Comparison of ENCODE assay signal across 8 cellular contexts in genomic region chr7:98284335-98285036, GRCh38. TPM values are rescaled to one million over a fixed set of nuclear protein-coding genes. Genes with fewer than 3 reads are reported as not detected.
DNase-seq lines count a peak whose midpoint lies in the region; ATAC-seq and TF ChIP-seq lines count a peak whose summit lies in the region.

No MANE protein-coding gene starts in this region.

- H3K9me3 ChIP-seq in DND-41 (ENCODE audit: insufficient read depth, low read length, severe bottlenecking): no peaks in the 10 kb centered on the region
- H3K9me3 ChIP-seq in esophagus muscularis mucosa: no peaks in the 10 kb centered on the region

- WGBS in esophagus muscularis mucosa: 44% methylated on average over 7 of the region's 20 CpGs

- CTCF ChIA-PET in RWPE1 (lab: Yijun Ruan, JAX): interaction anchor here (0.6 to 1.8 kb wide), 2 partner anchors 48 to 117 kb away, joined by 3 to 7 read pairs; partner anchors contain the start of gene BAIAP2L1

- H2AFZ ChIP-seq in DND-41 (ENCODE audit: low read depth, low read length): no peak overlapping the region

- peaks cover 75% of the 10 kb centered on the region for H3K79me2 ChIP-seq in DND-41 (ENCODE audit: insufficient read depth, low read length)

- H3K27ac ChIP-seq in DND-41 (ENCODE audit: low read length) (no peak overlapping the region), RWPE1 (peak overlapping the region; percentile 97), esophagus muscularis mucosa (replicated peaks in 1 of 4) (peak overlapping the region; percentile 93 to 97 (median 96))

- H3K4me1 ChIP-seq in DND-41 (ENCODE audit: insufficient read depth, low read length) (peaks cover 41% of the 10 kb centered on the region), esophagus muscularis mucosa (peaks cover 68 to 84% (median 82%) of the 10 kb centered on the region in 4 donors)

- no peaks in the 10 kb centered on the region for H3K27me3 ChIP-seq in DND-41 (ENCODE audit: insufficient read depth, low read length, poor library complexity)
- H3K27me3 ChIP-seq in esophagus muscularis mucosa: no peaks in the 10 kb centered on the region

- POLR2A ChIA-PET in RWPE1 (lab: Yijun Ruan, JAX; ENCODE audit: low non-redundant PET): no interaction called here

- peak overlapping the region; percentile 83 for H3K9ac ChIP-seq in DND-41 (ENCODE audit: low read depth, low read length)

- H4K20me1 ChIP-seq in DND-41 (ENCODE audit: insufficient read depth, low read length): peaks cover 71% of the 10 kb centered on the region

- intact Hi-C loops in esophagus muscularis mucosa (cut with DNase I): loop anchor here (5.0 kb wide), 1 partner anchor 37 kb away; no protein-coding TSS in a partner anchor

- TF ChIP-seq EP300 in esophagus muscularis mucosa (IDR thresholded peaks at IDR 0.05): no peak

- TF ChIP-seq CTCF in DND-41 (IDR thresholded peaks at IDR 0.05; ENCODE audit: borderline replicate concordance, extremely low read depth, low read length, poor library complexity, severe bottlenecking) (no peak), RWPE1 (conservative IDR thresholded peaks at IDR 0.05; ENCODE audit: low read depth) (no peak), esophagus muscularis mucosa (IDR thresholded peaks at IDR 0.05) (no peak)

- ATAC-seq in DND-41 (ENCODE audit: insufficient read depth, low read depth) (no peak), GM21737 (IDR thresholded peaks at IDR 0.05; ENCODE audit: unreplicated experiment) (no peak), GM21619 (IDR thresholded peaks at IDR 0.05; ENCODE audit: unreplicated experiment) (no peak)

- H3K4me2 ChIP-seq in DND-41 (ENCODE audit: insufficient read depth, low read length): peak overlapping the region; percentile 100

- DNase-seq in DND-41 (no peak), RWPE1 (ENCODE audit: low spot score) (peak; percentile 69), esophagus muscularis mucosa (ENCODE audit: extremely low spot score) (peak; percentile 94), myocyte (ENCODE audit: low read depth) (peak; percentile 99), NCI-H345 treated with DMSO at 0.1 percent for 48 hours (lab: John Stamatoyannopoulos, UW; ENCODE audit: unreplicated experiment) (no peak), NCI-H774 (lab: John Stamatoyannopoulos, UW) (no peak)

- H3K4me3 ChIP-seq in DND-41 (ENCODE audit: low read depth in 1 of 2, low read length in 2 of 2) (peak overlapping the region in 1 of 2 experiments; percentile 96; a peak in 1 of 4 replicates), esophagus muscularis mucosa (peak overlapping the region; percentile 87 to 100 (median 100))

- H3K36me3 ChIP-seq in DND-41 (ENCODE audit: insufficient read depth, low read length): peaks cover 57% of the 10 kb centered on the region
- H3K36me3 ChIP-seq in esophagus muscularis mucosa: peaks cover 0 to 29% (median 13%) of the 10 kb centered on the region in 4 donors

- peak; percentile 41 for TF ChIP-seq POLR2A in esophagus muscularis mucosa (IDR thresholded peaks at IDR 0.05; ENCODE audit: low read depth)

RNA-seq across cellular contexts. Expression of gene BRI3, which starts 3.0 kb away (rescaled TPM):
- total RNA-seq in esophagus muscularis mucosa (10 to 100 TPM; 34.5 to 74.7 (median 55.3) TPM), myocyte (73.8 and 101 TPM in 2 replicates)
- polyA plus RNA-seq in myocyte (2012): 561 TPM

RNA-seq across cellular contexts. Expression of gene TECPR1, which starts 32.5 kb away (rescaled TPM):
- total RNA-seq in esophagus muscularis mucosa: 10 to 100 TPM; 16.1 to 32.4 (median 22.5) TPM
- total RNA-seq in myocyte: 62.5 and 108 TPM in 2 replicates
- polyA plus RNA-seq in myocyte (2012): 35.7 TPM

Comparison
In these comparisons a context has a peak if more than half of its experiments do, and no peak if none do; other contexts are left out.
1. DNase-seq: peak in RWPE1 (single experiment), esophagus muscularis mucosa (single experiment) and myocyte (single experiment); none in DND-41 (single experiment), NCI-H345 treated with DMSO at 0.1 percent for 48 hours (single experiment) and NCI-H774 (single experiment).